In the genomic region with DNA sequence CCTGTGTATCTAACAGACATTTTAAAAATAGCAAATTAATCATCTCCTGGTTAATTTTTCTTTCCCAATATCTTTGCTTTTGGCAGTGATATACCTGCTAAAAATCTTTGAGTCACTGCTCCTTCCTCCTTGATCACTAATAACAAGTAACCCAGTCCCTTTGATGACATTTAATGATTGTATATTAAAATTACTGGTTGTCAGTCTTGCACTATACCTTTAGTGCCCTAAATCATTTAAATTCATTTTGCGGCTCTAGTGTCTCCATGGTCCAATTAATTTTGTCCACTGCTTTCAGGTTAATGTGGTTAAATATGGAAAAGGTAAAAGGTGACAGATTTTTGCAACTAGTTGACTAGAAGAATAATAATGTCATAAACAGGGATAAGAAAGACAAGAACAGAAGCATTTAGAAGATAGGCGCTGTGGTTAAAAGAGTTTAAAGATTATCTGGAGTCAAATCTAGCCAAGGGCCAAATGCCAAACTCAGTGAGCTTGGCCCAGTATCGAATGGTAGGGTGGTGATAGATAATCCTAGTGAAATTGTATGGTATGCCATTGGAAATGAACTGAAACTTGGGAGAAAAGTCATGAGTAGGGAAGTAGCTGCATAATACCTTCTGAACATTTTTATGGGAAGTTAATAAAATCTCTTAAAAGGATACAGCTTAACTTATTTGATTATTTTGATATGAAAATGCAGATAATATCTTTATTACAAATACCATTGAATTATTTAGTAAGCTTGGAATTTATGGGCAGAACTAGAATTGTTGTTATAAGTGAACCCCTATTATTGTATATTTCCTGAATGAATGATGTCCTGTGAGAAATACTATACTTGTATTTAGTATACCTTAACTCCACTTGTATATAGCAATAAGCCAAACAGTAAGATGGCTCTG, we compare ENCODE assay signal across 16 cellular contexts.
DNase-seq lines count a peak whose midpoint lies in the region; ATAC-seq, FAIRE-seq and TF ChIP-seq lines count a peak whose summit lies in the region.
"Had no signal": no experiment of that assay in that cellular context is flagged by ENCODE, and none has a peak within 500 bp of the region (broad histone marks: within the 10 kb centered on the region; RNA-seq: fewer than 3 reads in every experiment).

No MANE protein-coding gene starts in this region.

- H3K27ac Mint-ChIP-seq in MCF 10A (ENCODE audit: low read depth, unreplicated experiment) (peak overlapping the region; percentile 55), glutamatergic neuron (ENCODE audit: unreplicated experiment) (no peak overlapping the region)

- H2AFZ ChIP-seq in endothelial cell of umbilical vein (ENCODE audit: low read depth, low read length): no peak overlapping the region

- TF ChIP-seq POLR2A in breast epithelium (IDR thresholded peaks at IDR 0.05) (no peak), endothelial cell of umbilical vein (IDR thresholded peaks at IDR 0.05; ENCODE audit: low read depth, low read length) (no peak), uterus (IDR thresholded peaks at IDR 0.05) (no peak)

- POLR2A ChIA-PET in MCF 10A (lab: Yijun Ruan, JAX): interaction anchor here (0.6 kb wide), 1 partner anchor 13 kb away, joined by 3 read pairs; no protein-coding TSS in a partner anchor
- POLR2A ChIA-PET in endothelial cell of umbilical vein (lab: Charles Lee): no interaction called here

- no peaks in the 10 kb centered on the region for H3K9me3 ChIP-seq in breast epithelium
- H3K9me3 ChIP-seq in SJCRH30 (replicated peaks): no peaks in the 10 kb centered on the region
- no peaks in the 10 kb centered on the region for H3K9me3 ChIP-seq in endothelial cell of umbilical vein (replicated peaks; ENCODE audit: control insufficient read depth, insufficient read depth, low read length)
- no peaks in the 10 kb centered on the region for H3K9me3 ChIP-seq in uterus
- H3K9me3 ChIP-seq in lower lobe of right lung: no peaks in the 10 kb centered on the region
- H3K9me3 ChIP-seq: Caco-2 had no signal

- dilution Hi-C loops in endothelial cell of umbilical vein (cut with MboI; ENCODE audit: extremely low pct_ligation_motif_present, low sequenced_read_pairs): no loop called here

- no peaks in the 10 kb centered on the region for H3K9me1 ChIP-seq in endothelial cell of umbilical vein (replicated peaks; ENCODE audit: control insufficient read depth, extremely low read depth, insufficient read depth, low read length)

- H3K4me3 Mint-ChIP-seq in MCF 10A (ENCODE audit: unreplicated experiment) (no peak overlapping the region), glutamatergic neuron (ENCODE audit: unreplicated experiment) (no peak overlapping the region)

- no peaks in the 10 kb centered on the region for H3K79me2 ChIP-seq in endothelial cell of umbilical vein (ENCODE audit: control insufficient read depth, insufficient read depth, low read length)

- DNase-seq in MCF 10A (ENCODE audit: unreplicated experiment) (no peak), breast epithelium (ENCODE audit: low spot score in 2 of 2) (no peak), SJCRH30 (no peak), endothelial cell of umbilical vein (ENCODE audit: low read depth, low spot score) (no peak), uterus (no peak), lower lobe of right lung (no peak), glutamatergic neuron (no peak), COR-L47 (lab: John Stamatoyannopoulos, UW) (no peak)
- DNase-seq: Caco-2; central memory CD4-positive, alpha-beta T cell; effector CD8-positive, alpha-beta T cell; hypothalamus; midbrain; NCI-H187; NCI-H345 had no signal

- H3K27me3 ChIP-seq in breast epithelium (no peaks in the 10 kb centered on the region), SJCRH30 (no peaks in the 10 kb centered on the region), endothelial cell of umbilical vein (ENCODE audit: control insufficient read depth in 2 of 2, insufficient read depth in 2 of 2, low read length in 2 of 2) (no peaks in the 10 kb centered on the region), uterus (no peaks in the 10 kb centered on the region), lower lobe of right lung (ENCODE audit: low read depth) (no peaks in the 10 kb centered on the region)

- H3K36me3 Mint-ChIP-seq in MCF 10A (ENCODE audit: insufficient read depth, unreplicated experiment): peaks cover 36% of the 10 kb centered on the region
- H3K36me3 Mint-ChIP-seq in glutamatergic neuron (ENCODE audit: unreplicated experiment): peaks cover 6% of the 10 kb centered on the region

- no peak for FAIRE-seq in endothelial cell of umbilical vein (lab: Jason Lieb, UNC)

- TF ChIP-seq CTCF in MCF 10A (IDR thresholded peaks at IDR 0.05; ENCODE audit: unreplicated experiment): no peak
- no peak for TF ChIP-seq CTCF in breast epithelium (IDR thresholded peaks at IDR 0.05)
- TF ChIP-seq CTCF in endothelial cell of umbilical vein (IDR thresholded peaks at IDR 0.05; ENCODE audit: extremely low read depth in 1 of 2, insufficient read depth in 1 of 2, low read depth in 1 of 2, low read length in 2 of 2): no peak
- no peak for TF ChIP-seq CTCF in uterus (IDR thresholded peaks at IDR 0.05)
- no peak for TF ChIP-seq CTCF in lower lobe of right lung (IDR thresholded peaks at IDR 0.05)
- no peak for TF ChIP-seq CTCF in glutamatergic neuron (IDR thresholded peaks at IDR 0.05; ENCODE audit: partially characterized antibody, unreplicated experiment)

- ATAC-seq in lower lobe of right lung: no peak
- ATAC-seq: Right ventricle myocardium inferior had no signal

- H3K36me3 ChIP-seq in breast epithelium (no peaks in the 10 kb centered on the region), SJCRH30 (peaks cover 19% of the 10 kb centered on the region), endothelial cell of umbilical vein (ENCODE audit: control insufficient read depth in 2 of 2, extremely low read depth in 1 of 2, insufficient read depth in 2 of 2, low read length in 2 of 2) (no peaks in the 10 kb centered on the region), uterus (no peaks in the 10 kb centered on the region), lower lobe of right lung (peaks cover 54% of the 10 kb centered on the region)

- H3K4me3 ChIP-seq in breast epithelium (no peak overlapping the region), SJCRH30 (no peak overlapping the region), endothelial cell of umbilical vein (replicated peaks in 1 of 3; ENCODE audit: insufficient read depth in 1 of 3, low read depth in 1 of 3, low read length in 3 of 3) (no peak overlapping the region), uterus (no peak overlapping the region), lower lobe of right lung (no peak overlapping the region)

- H3K9me3 Mint-ChIP-seq in MCF 10A (ENCODE audit: unreplicated experiment) (peaks cover 7% of the 10 kb centered on the region), glutamatergic neuron (ENCODE audit: unreplicated experiment) (no peaks in the 10 kb centered on the region)

- CTCF ChIA-PET in MCF 10A (lab: Yijun Ruan, JAX) (interaction anchor here (0.5 to 1.2 kb wide), 4 partner anchors 9 to 994 kb away, joined by 3 to 7 read pairs (median 3); a partner anchor contains a TSS), endothelial cell of umbilical vein (lab: Charles Lee) (interaction anchor here (0.6 to 2.1 kb wide), 6 partner anchors 10 to 731 kb away, joined by 3 to 5 read pairs (median 5); no protein-coding TSS in a partner anchor)

- H3K27ac ChIP-seq in breast epithelium (no peak overlapping the region), SJCRH30 (peak overlapping the region; percentile 26; the same call in 1 of the 2 replicates), endothelial cell of umbilical vein (ENCODE audit: insufficient read depth, low read depth, low read length) (peak overlapping the region; percentile 61), uterus (peak overlapping the region; percentile 25 to 31), lower lobe of right lung (no peak overlapping the region)

- H3K4me2 ChIP-seq in endothelial cell of umbilical vein (ENCODE audit: insufficient read depth, low read length): peak overlapping the region; percentile 83

- BruUV-seq in MCF 10A (replicated peaks; lab: Mats Ljungman, UMichigan): no TSS peak
- TSS peak; percentile 34 for BruUV-seq in endothelial cell of umbilical vein (replicated peaks; lab: Mats Ljungman, UMichigan)

- no peaks in the 10 kb centered on the region for H3K27me3 Mint-ChIP-seq in MCF 10A (ENCODE audit: insufficient read depth, unreplicated experiment)
- H3K27me3 Mint-ChIP-seq in glutamatergic neuron (ENCODE audit: unreplicated experiment): no peaks in the 10 kb centered on the region

- H3K4me1 Mint-ChIP-seq in MCF 10A (ENCODE audit: insufficient read depth, unreplicated experiment) (peaks cover 13% of the 10 kb centered on the region), glutamatergic neuron (ENCODE audit: low read depth, unreplicated experiment) (no peaks in the 10 kb centered on the region)

- H3K4me1 ChIP-seq in breast epithelium (no peaks in the 10 kb centered on the region), SJCRH30 (peaks cover 11% of the 10 kb centered on the region), endothelial cell of umbilical vein (ENCODE audit: control insufficient read depth, extremely low read depth, insufficient read depth, low read length) (peaks cover 22% of the 10 kb centered on the region), uterus (no peaks in the 10 kb centered on the region), lower lobe of right lung (no peaks in the 10 kb centered on the region)

- H3K9ac ChIP-seq in endothelial cell of umbilical vein (replicated peaks; ENCODE audit: extremely low read depth, insufficient read depth, low read length): peak overlapping the region; percentile 29

- no peaks in the 10 kb centered on the region for H4K20me1 ChIP-seq in endothelial cell of umbilical vein (replicated peaks; ENCODE audit: control insufficient read depth, extremely low read depth, insufficient read depth, low read length)

- intact Hi-C loops in MCF 10A (cut with micrococcal nuclease): no loop called here
- intact Hi-C loops in breast epithelium (cut with DNase I; ENCODE audit: low total_unique reads): no loop called here
- intact Hi-C loops in endothelial cell of umbilical vein (cut with micrococcal nuclease): no loop called here
- intact Hi-C loops in uterus (cut with DNase I; ENCODE audit: low total_unique reads): no loop called here
- intact Hi-C loops in lower lobe of right lung (cut with DNase I): no loop called here

TF ChIP-seq in endothelial cell of umbilical vein, 7 proteins besides CTCF, POLR2A, EP300 and RAD21 (continues in another document):
- TF ChIP-seq EZH2 (IDR thresholded peaks at IDR 0.05; ENCODE audit: borderline replicate concordance, low read depth, low read length, severe bottlenecking) (no peak), FOS (IDR thresholded peaks at IDR 0.05; ENCODE audit: borderline replicate concordance, insufficient read depth, low read length) (no peak), GATA2 (IDR thresholded peaks at IDR 0.05; ENCODE audit: insufficient read depth, insufficient read length, low read depth, low read length) (no peak), JUN (IDR thresholded peaks at IDR 0.05; ENCODE audit: borderline replicate concordance, insufficient read depth, insufficient read length, low read depth) (no peak), MYC (IDR thresholded peaks at IDR 0.05; ENCODE audit: low read depth, low read length) (no peak)
- TF ChIP-seq, protein P1, sequence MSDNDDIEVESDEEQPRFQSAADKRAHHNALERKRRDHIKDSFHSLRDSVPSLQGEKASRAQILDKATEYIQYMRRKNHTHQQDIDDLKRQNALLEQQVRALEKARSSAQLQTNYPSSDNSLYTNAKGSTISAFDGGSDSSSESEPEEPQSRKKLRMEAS (IDR thresholded peaks at IDR 0.05; ENCODE audit: insufficient read depth, insufficient read length): no peak

Comparison
In these comparisons a context has a peak if more than half of its experiments do, and no peak if none do; other contexts are left out.
1. H3K27ac ChIP-seq: peak in SJCRH30 (single experiment), endothelial cell of umbilical vein (single experiment) and uterus (2 of 2); none in breast epithelium (0 of 2) and lower lobe of right lung (single experiment).